10 cellular contexts compared by ENCODE assay signal in the genomic region with DNA sequence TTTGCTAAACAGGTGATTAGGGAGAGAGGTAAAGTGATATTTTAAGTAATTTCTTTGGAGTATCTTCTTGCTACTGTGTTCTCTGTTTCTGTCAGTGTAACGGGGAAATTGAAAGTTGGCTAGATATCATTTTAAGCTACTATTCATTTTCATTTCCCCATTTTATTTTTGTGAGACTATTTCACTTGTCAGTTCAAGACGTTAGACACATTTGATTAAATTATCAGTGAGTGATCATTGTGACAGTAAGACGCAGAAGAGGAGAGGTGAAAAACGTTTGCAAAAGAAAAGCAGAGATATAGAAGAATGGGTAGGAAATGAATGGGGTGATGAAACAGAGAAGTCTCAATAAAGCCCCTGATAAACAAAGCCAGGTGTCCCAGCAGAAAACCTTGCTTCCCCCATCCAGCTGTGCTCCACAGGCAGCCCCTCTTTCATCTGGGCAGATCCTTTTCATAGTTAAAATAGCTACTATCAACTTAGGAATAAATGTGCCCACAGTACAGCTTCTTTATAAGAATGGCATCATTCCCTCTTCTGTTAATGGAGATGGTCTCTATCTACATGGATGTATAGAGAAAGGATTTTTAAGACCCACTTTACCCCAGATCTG.
DNase-seq lines count a peak whose midpoint lies in the region; ATAC-seq and TF ChIP-seq lines count a peak whose summit lies in the region.
"Had no signal": no experiment of that assay in that cellular context is flagged by ENCODE, and none has a peak within 500 bp of the region (broad histone marks: within the 10 kb centered on the region; RNA-seq: fewer than 3 reads in every experiment).

No MANE protein-coding gene starts in this region.

- H3K4me1 ChIP-seq in DOHH2 (ENCODE audit: control insufficient read depth, low read length) = peaks cover 99% of the 10 kb centered on the region

- H3K27me3 ChIP-seq in DOHH2 (ENCODE audit: control insufficient read depth, low read length) = no peaks in the 10 kb centered on the region

- H3K4me3 Mint-ChIP-seq in IgD-negative memory B cell = peak overlapping the region; percentile 2 to 55 (median 22)
- no peak overlapping the region for H3K4me3 Mint-ChIP-seq in Calu3 (ENCODE audit: low read depth, unreplicated experiment)
- H3K4me3 Mint-ChIP-seq in activated CD4-positive, alpha-beta T cell treated with anti-CD3 and anti-CD28 coated beads for 36 hours = no peak overlapping the region
- H3K4me3 Mint-ChIP-seq: activated naive CD4-positive, alpha-beta T cell treated with anti-CD3 and anti-CD28 coated beads for 36 hours had no signal

- peaks cover 47% of the 10 kb centered on the region for H3F3A ChIP-seq in DOHH2 (ENCODE audit: control insufficient read depth, insufficient read depth)

- DNase-seq in Calu3 (no peak), NCI-H748 (lab: John Stamatoyannopoulos, UW; ENCODE audit: unreplicated experiment) (no peak)
- no peak for DNase-seq in activated CD4-positive, alpha-beta T cell treated with anti-CD3 and anti-CD28 coated beads for 36 hours
- DNase-seq in activated naive CD4-positive, alpha-beta T cell treated with Interleukin-2 at 50 U/mL for 16 hours = no peak
- DNase-seq: activated naive CD4-positive, alpha-beta T cell treated with anti-CD3 and anti-CD28 coated beads for 36 hours had no signal

- peaks cover 45 to 66% (median 56%) of the 10 kb centered on the region in 3 donors for H3K4me1 Mint-ChIP-seq in IgD-negative memory B cell
- no peaks in the 10 kb centered on the region for H3K4me1 Mint-ChIP-seq in Calu3 (ENCODE audit: low read depth, unreplicated experiment)
- peaks cover 34% of the 10 kb centered on the region for H3K4me1 Mint-ChIP-seq in activated CD4-positive, alpha-beta T cell treated with anti-CD3 and anti-CD28 coated beads for 36 hours

- H3K27me3 Mint-ChIP-seq in IgD-negative memory B cell (no peaks in the 10 kb centered on the region), Calu3 (ENCODE audit: unreplicated experiment) (no peaks in the 10 kb centered on the region)
- no peaks in the 10 kb centered on the region for H3K27me3 Mint-ChIP-seq in activated CD4-positive, alpha-beta T cell treated with anti-CD3 and anti-CD28 coated beads for 36 hours
- H3K27me3 Mint-ChIP-seq: progenitor cell of endocrine pancreas had no signal

- peak; percentile 70 for ATAC-seq in GM19395 (IDR thresholded peaks at IDR 0.05; ENCODE audit: unreplicated experiment)
- ATAC-seq in HG02884 (IDR thresholded peaks at IDR 0.05; ENCODE audit: unreplicated experiment) = peak; percentile 55
- ATAC-seq in activated CD4-positive, alpha-beta T cell treated with anti-CD3 and anti-CD28 coated beads for 36 hours = no peak

- H3K36me3 ChIP-seq in DOHH2 (ENCODE audit: control insufficient read depth, low read length) = peaks cover 50% of the 10 kb centered on the region

- H3K79me2 ChIP-seq in DOHH2 (ENCODE audit: control insufficient read depth, low read length) = no peaks in the 10 kb centered on the region

- TF ChIP-seq CTCF in DOHH2 (IDR thresholded peaks at IDR 0.05; ENCODE audit: low read depth, low read length, poor library complexity, severe bottlenecking) (no peak), Calu3 (IDR thresholded peaks at IDR 0.05; ENCODE audit: unreplicated experiment) (no peak)

- H3K36me3 Mint-ChIP-seq in IgD-negative memory B cell = no peaks in the 10 kb centered on the region
- H3K36me3 Mint-ChIP-seq in Calu3 (ENCODE audit: insufficient read depth, unreplicated experiment) = no peaks in the 10 kb centered on the region
- H3K36me3 Mint-ChIP-seq in activated CD4-positive, alpha-beta T cell treated with anti-CD3 and anti-CD28 coated beads for 36 hours (ENCODE audit: low read depth) = peaks cover 5% of the 10 kb centered on the region

- POLR2A ChIA-PET in activated CD4-positive, alpha-beta T cell treated with anti-CD3 and anti-CD28 coated beads for 36 hours (lab: Charles Lee) = no interaction called here

- peak overlapping the region; percentile 46 for H3K4me3 ChIP-seq in DOHH2 (ENCODE audit: low read length)

- intact Hi-C loops in Calu3 (cut with micrococcal nuclease; ENCODE audit: unreplicated experiment) = no loop called here
- intact Hi-C loops in activated CD4-positive, alpha-beta T cell treated with anti-CD3 and anti-CD28 coated beads for 36 hours (cut with DNase I, micrococcal nuclease) = no loop called here

- H3K9me2 ChIP-seq in DOHH2 (replicated peaks; ENCODE audit: control insufficient read depth, low read length) = no peaks in the 10 kb centered on the region

- H3K9me3 ChIP-seq in DOHH2 (ENCODE audit: control insufficient read depth, insufficient read depth, low read length) = peaks cover 29% of the 10 kb centered on the region

- H3K27ac ChIP-seq in DOHH2 (ENCODE audit: low read depth, low read length) = peak overlapping the region; percentile 98

- H3K27ac Mint-ChIP-seq in IgD-negative memory B cell = peak overlapping the region; percentile 4 to 91 (median 30)
- H3K27ac Mint-ChIP-seq in Calu3 (ENCODE audit: unreplicated experiment) = no peak overlapping the region
- H3K27ac Mint-ChIP-seq in activated CD4-positive, alpha-beta T cell treated with anti-CD3 and anti-CD28 coated beads for 36 hours = no peak overlapping the region
- H3K27ac Mint-ChIP-seq: activated naive CD4-positive, alpha-beta T cell treated with anti-CD3 and anti-CD28 coated beads for 36 hours; progenitor cell of endocrine pancreas had no signal

- CTCF ChIA-PET in Calu3 (lab: Charles Lee) = no interaction called here
- CTCF ChIA-PET in activated CD4-positive, alpha-beta T cell treated with anti-CD3 and anti-CD28 coated beads for 36 hours (lab: Charles Lee) = interaction anchor here (0.9 to 1.1 kb wide), 2 partner anchors 19 to 59 kb away, joined by 3 to 5 read pairs; no protein-coding TSS in a partner anchor

- H3K9me3 Mint-ChIP-seq in IgD-negative memory B cell = peaks cover 10 to 20% (median 11%) of the 10 kb centered on the region in 3 donors
- H3K9me3 Mint-ChIP-seq in Calu3 (ENCODE audit: low read depth, unreplicated experiment) = peaks cover 10% of the 10 kb centered on the region
- H3K9me3 Mint-ChIP-seq in activated CD4-positive, alpha-beta T cell treated with anti-CD3 and anti-CD28 coated beads for 36 hours (ENCODE audit: low read depth) = peaks cover 6% of the 10 kb centered on the region

- no peaks in the 10 kb centered on the region for H4K20me1 ChIP-seq in DOHH2 (ENCODE audit: control insufficient read depth, insufficient read depth, low read depth, low read length)

- peak overlapping the region; percentile 62 for H3K4me2 ChIP-seq in DOHH2 (ENCODE audit: low read length)

- no TSS peak for BruUV-seq in Calu3 (replicated peaks; lab: Mats Ljungman, UMichigan)

Comparison
In these comparisons a context has a peak if more than half of its experiments do, and no peak if none do; other contexts are left out.
1. H3K27ac Mint-ChIP-seq: peak in IgD-negative memory B cell (3 of 3); none in Calu3 (single experiment) and activated CD4-positive, alpha-beta T cell treated with anti-CD3 and anti-CD28 coated beads for 36 hours (single experiment).
2. H3K4me3 Mint-ChIP-seq: peak in IgD-negative memory B cell (4 of 4); none in Calu3 (single experiment) and activated CD4-positive, alpha-beta T cell treated with anti-CD3 and anti-CD28 coated beads for 36 hours (single experiment).